In the genomic region with DNA sequence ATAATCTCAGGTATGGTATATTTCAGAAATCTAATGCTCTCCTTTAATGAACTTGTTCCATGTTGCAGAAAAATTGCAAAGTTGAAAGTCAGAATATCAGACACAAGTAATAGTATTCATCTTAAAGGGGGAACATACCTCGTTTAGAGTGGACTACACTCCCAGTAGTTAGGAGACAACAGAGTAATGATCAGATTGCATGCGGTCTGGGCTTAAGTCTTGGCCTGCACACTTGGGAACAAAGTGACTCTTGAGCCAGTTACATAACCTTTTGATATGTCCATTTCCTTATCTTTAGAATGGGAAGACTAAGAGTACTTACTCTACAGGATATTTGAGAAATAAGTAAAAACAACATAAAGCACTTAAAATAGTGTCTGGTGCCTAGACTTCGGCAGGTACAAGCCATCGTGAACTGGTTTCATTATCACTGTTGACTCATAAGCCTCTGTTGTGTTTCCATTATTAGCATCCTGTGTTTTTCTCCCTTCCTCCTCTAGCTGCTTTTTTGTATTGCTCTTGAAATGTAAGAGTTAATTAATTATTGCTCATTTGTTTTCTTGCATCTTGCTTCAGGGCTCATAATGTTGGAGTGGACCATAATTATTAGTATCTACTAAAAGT, we compare ENCODE assay signal across 12 cellular contexts.
DNase-seq lines count a peak whose midpoint lies in the region; ATAC-seq and TF ChIP-seq lines count a peak whose summit lies in the region.
"Had no signal": no experiment of that assay in that cellular context is flagged by ENCODE, and none has a peak within 500 bp of the region (broad histone marks: within the 10 kb centered on the region; RNA-seq: fewer than 3 reads in every experiment).

No MANE protein-coding gene starts in this region.

- TF ChIP-seq POLR2A in GM18505 (IDR thresholded peaks at IDR 0.05; ENCODE audit: borderline replicate concordance, extremely low read depth, insufficient read depth, insufficient read length): no peak

- peak overlapping the region; percentile 59 for H3K27ac Mint-ChIP-seq in central memory CD8-positive, alpha-beta T cell (ENCODE audit: low read depth)
- no peak overlapping the region for H3K27ac Mint-ChIP-seq in activated naive CD8-positive, alpha-beta T cell treated with anti-CD3 and anti-CD28 coated beads, Interleukin-2, amount 50 U/mL, for 24 hours

- no peaks in the 10 kb centered on the region for H3K36me3 Mint-ChIP-seq in central memory CD8-positive, alpha-beta T cell (ENCODE audit: insufficient read depth)
- peaks cover 13% of the 10 kb centered on the region for H3K36me3 Mint-ChIP-seq in activated naive CD8-positive, alpha-beta T cell treated with anti-CD3 and anti-CD28 coated beads, Interleukin-2, amount 50 U/mL, for 24 hours (ENCODE audit: low read depth)

- H3K9me3 Mint-ChIP-seq in central memory CD8-positive, alpha-beta T cell: no peaks in the 10 kb centered on the region
- no peaks in the 10 kb centered on the region for H3K9me3 Mint-ChIP-seq in activated naive CD8-positive, alpha-beta T cell treated with anti-CD3 and anti-CD28 coated beads, Interleukin-2, amount 50 U/mL, for 24 hours

- H3K27me3 Mint-ChIP-seq in central memory CD8-positive, alpha-beta T cell: no peaks in the 10 kb centered on the region
- H3K27me3 Mint-ChIP-seq in activated naive CD8-positive, alpha-beta T cell treated with anti-CD3 and anti-CD28 coated beads, Interleukin-2, amount 50 U/mL, for 24 hours: no peaks in the 10 kb centered on the region

- no peak overlapping the region for H3K4me3 Mint-ChIP-seq in central memory CD8-positive, alpha-beta T cell
- H3K4me3 Mint-ChIP-seq in activated naive CD8-positive, alpha-beta T cell treated with anti-CD3 and anti-CD28 coated beads, Interleukin-2, amount 50 U/mL, for 24 hours: no peak overlapping the region

- H3K27ac ChIP-seq in caudate nucleus (ENCODE audit: low read depth, low read length): no peak overlapping the region
- H3K27ac ChIP-seq: epithelial cell of prostate, RWPE1 had no signal

- no peak for DNase-seq in central memory CD8-positive, alpha-beta T cell (ENCODE audit: low spot score in 2 of 2)
- DNase-seq in caudate nucleus (lab: John Stamatoyannopoulos, UW): no peak
- DNase-seq in NCI-H2196 treated with DMSO at 0.1 percent for 48 hours (lab: John Stamatoyannopoulos, UW; ENCODE audit: unreplicated experiment): no peak
- DNase-seq in OCI-M1 (lab: John Stamatoyannopoulos, UW): no peak
- no peak for DNase-seq in activated naive CD8-positive, alpha-beta T cell treated with anti-CD3 and anti-CD28 coated beads, Interleukin-2, amount 50 U/mL, for 24 hours
- DNase-seq: trophoblast cell had no signal

- H3K4me1 Mint-ChIP-seq in central memory CD8-positive, alpha-beta T cell: peaks cover 11% of the 10 kb centered on the region
- peaks cover 8% of the 10 kb centered on the region for H3K4me1 Mint-ChIP-seq in activated naive CD8-positive, alpha-beta T cell treated with anti-CD3 and anti-CD28 coated beads, Interleukin-2, amount 50 U/mL, for 24 hours

- ATAC-seq in GM18505 (IDR thresholded peaks at IDR 0.05; ENCODE audit: unreplicated experiment) (peak; percentile 88), GM19467 (IDR thresholded peaks at IDR 0.05; ENCODE audit: unreplicated experiment) (peak; percentile 91), HG03095 (IDR thresholded peaks at IDR 0.05; ENCODE audit: unreplicated experiment) (peak; percentile 92)
- no peak for ATAC-seq in central memory CD8-positive, alpha-beta T cell (replicated peaks; ENCODE audit: extremely low read depth, poor library complexity, severe bottlenecking)
- no peak for ATAC-seq in activated naive CD8-positive, alpha-beta T cell treated with anti-CD3 and anti-CD28 coated beads, Interleukin-2, amount 50 U/mL, for 24 hours
- ATAC-seq: K562 had no signal

Comparison
In these comparisons a context has a peak if more than half of its experiments do, and no peak if none do; other contexts are left out.
1. ATAC-seq: peak in GM18505 (single experiment), GM19467 (single experiment) and HG03095 (single experiment); none in central memory CD8-positive, alpha-beta T cell (single experiment) and activated naive CD8-positive, alpha-beta T cell treated with anti-CD3 and anti-CD28 coated beads, Interleukin-2, amount 50 U/mL, for 24 hours (single experiment).